ENCODE assay signal across 28 cellular contexts in the genomic region with DNA sequence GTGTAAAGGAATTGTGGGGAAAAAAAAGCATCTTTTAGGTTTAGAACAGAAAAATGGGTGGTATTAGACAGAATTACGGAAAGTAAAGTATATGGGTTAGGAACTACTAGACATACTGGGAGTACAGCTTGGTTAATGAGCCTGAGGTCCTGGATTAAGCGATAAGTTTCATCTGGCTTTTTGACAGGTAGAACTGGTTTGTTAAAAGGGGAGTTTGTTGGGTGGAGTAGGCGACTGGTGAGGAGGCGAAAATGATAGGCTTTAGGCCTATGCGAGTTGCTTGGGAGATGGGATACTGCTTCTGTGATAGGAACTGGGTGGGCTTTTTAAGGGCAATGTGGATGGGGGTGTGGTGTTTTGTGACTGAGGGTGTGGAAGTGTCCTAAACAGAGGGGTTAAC. TPM values are rescaled to one million over a fixed set of nuclear protein-coding genes. Genes with fewer than 3 reads are reported as not detected.
"Had no signal": no experiment of that assay in that cellular context is flagged by ENCODE, and none has a peak within 500 bp of the region (broad histone marks: within the 10 kb centered on the region; RNA-seq: fewer than 3 reads in every experiment).

No MANE protein-coding gene starts in this region.

- H3K27ac ChIP-seq: colonic mucosa, coronary artery, dorsolateral prefrontal cortex, epithelial cell of prostate, esophagus muscularis mucosa, esophagus squamous epithelium, foreskin keratinocyte, gastrocnemius medialis, gastroesophageal sphincter, heart left ventricle, heart right ventricle had no signal

- H3K4me1 ChIP-seq: colonic mucosa, esophagus muscularis mucosa, esophagus squamous epithelium, foreskin keratinocyte, gastrocnemius medialis, gastroesophageal sphincter, heart left ventricle, heart right ventricle had no signal

- H3K27ac Mint-ChIP-seq: dendritic cell treated with granulocyte-macrophage colony-stimulating factor and Interleukin-4, amounts not matched to agents 40 ng/mL and 50 ng/mL, for 4 days; effector memory CD8-positive, alpha-beta T cell; endodermal cell had no signal

- FAIRE-seq: colon, endometrium, endothelial cell of umbilical vein, frontal cortex had no signal

- DNase-seq: colonic mucosa; cortex of kidney; dermis blood vessel endothelial cell; dorsolateral prefrontal cortex; effector CD4-positive, alpha-beta T cell; effector CD8-positive, alpha-beta T cell; effector memory CD4-positive, alpha-beta T cell; effector memory CD8-positive, alpha-beta T cell; endodermal cell; erythroblast; esophagus squamous epithelium; foreskin fibroblast; foreskin keratinocyte; foreskin melanocyte; gastrocnemius medialis; glutamatergic neuron; head of caudate nucleus; heart left ventricle; heart right ventricle had no signal

- H3K27me3 Mint-ChIP-seq: dendritic cell treated with granulocyte-macrophage colony-stimulating factor and Interleukin-4, amounts not matched to agents 40 ng/mL and 50 ng/mL, for 4 days had no signal

- H3K36me3 ChIP-seq: colonic mucosa, esophagus muscularis mucosa, esophagus squamous epithelium, gastrocnemius medialis, gastroesophageal sphincter, heart left ventricle had no signal

- H3K27me3 ChIP-seq: colonic mucosa, dorsolateral prefrontal cortex, esophagus muscularis mucosa, esophagus squamous epithelium, foreskin keratinocyte, gastrocnemius medialis, gastroesophageal sphincter, heart left ventricle, heart right ventricle had no signal

- H3K9me3 Mint-ChIP-seq: dendritic cell treated with granulocyte-macrophage colony-stimulating factor and Interleukin-4, amounts not matched to agents 40 ng/mL and 50 ng/mL, for 4 days; effector memory CD8-positive, alpha-beta T cell; endodermal cell had no signal

- H3K9me3 ChIP-seq: colonic mucosa, esophagus muscularis mucosa, esophagus squamous epithelium, gastrocnemius medialis, gastroesophageal sphincter, heart left ventricle, heart right ventricle had no signal

- ATAC-seq: effector memory CD8-positive, alpha-beta T cell; foreskin keratinocyte; gastrocnemius medialis; gastroesophageal sphincter; heart left ventricle; heart right ventricle had no signal

- H3K4me1 Mint-ChIP-seq: endodermal cell had no signal

- H3K4me3 ChIP-seq: colonic mucosa, coronary artery, dorsolateral prefrontal cortex, esophagus muscularis mucosa, esophagus squamous epithelium, gastrocnemius medialis, gastroesophageal sphincter, heart left ventricle, heart right ventricle had no signal

- H3K4me3 Mint-ChIP-seq: dendritic cell treated with granulocyte-macrophage colony-stimulating factor and Interleukin-4, amounts not matched to agents 40 ng/mL and 50 ng/mL, for 4 days; effector memory CD8-positive, alpha-beta T cell; endodermal cell had no signal

RNA-seq across cellular contexts. Expression of a gene that starts 56.5 kb away (rescaled TPM):
- total RNA-seq: endothelial cell of umbilical vein had no signal
